In genomic region chr10:63365976-63366765, GRCh38 we compare ENCODE assay signal across 1 cellular context.
TF ChIP-seq lines count a peak whose summit lies in the region.

No MANE protein-coding gene starts in this region.

TF ChIP-seq in WTC11, 78 proteins besides CTCF, POLR2A, EP300 and RAD21 (continued from another document):
- TF ChIP-seq PRDM15 (CRISPR knock-in tag; IDR thresholded peaks at IDR 0.05) (no peak), ZNF219 (CRISPR knock-in tag; IDR thresholded peaks at IDR 0.05; ENCODE audit: borderline replicate concordance) (no peak), AR (CRISPR knock-in tag; IDR thresholded peaks at IDR 0.05) (no peak)
TF ChIP-seq in WTC11: peak in this region for 0.
